In genomic region chr11:99325807-99326206, GRCh38 we compare ENCODE assay signal across 14 cellular contexts.
DNase-seq lines count a peak whose midpoint lies in the region; ATAC-seq and TF ChIP-seq lines count a peak whose summit lies in the region.
"Had no signal": no experiment of that assay in that cellular context is flagged by ENCODE, and none has a peak within 500 bp of the region (broad histone marks: within the 10 kb centered on the region; RNA-seq: fewer than 3 reads in every experiment).

No MANE protein-coding gene starts in this region.

- peaks cover 5% of the 10 kb centered on the region for H3K4me1 ChIP-seq in foreskin keratinocyte
- H3K4me1 ChIP-seq: Peyer's patch had no signal

- no peak for TF ChIP-seq CTCF in foreskin keratinocyte (conservative IDR thresholded peaks at IDR 0.05)

- ATAC-seq in foreskin keratinocyte: peak; percentile 98

- DNase-seq in 8988T (peak; percentile 6), HS-27A (ENCODE audit: low read depth) (peak; percentile 49), SW480 (ENCODE audit: low spot score) (peak; percentile 0), foreskin keratinocyte (peak; percentile 75 to 89), NCI-H2171 treated with DMSO at 0.1 percent for 48 hours (lab: John Stamatoyannopoulos, UW) (no peak), midbrain (lab: John Stamatoyannopoulos, UW) (no peak), DMS53 treated with DMSO at 0.1 percent for 48 hours (lab: John Stamatoyannopoulos, UW; ENCODE audit: unreplicated experiment) (no peak), NK-92 (lab: John Stamatoyannopoulos, UW; ENCODE audit: unreplicated experiment) (no peak)
- DNase-seq: activated CD4-positive, alpha-beta T cell treated with anti-CD3 and anti-CD28 coated beads, Interleukin-2, amount 10 ng/mL, durations not matched to agents 24 days and 14 days; activated naive CD4-positive, alpha-beta T cell treated with anti-CD3 and anti-CD28 coated beads, Interleukin-2, amount 50 U/mL, for 16 hours; endodermal cell; NCI-H187; nucleus accumbens; Peyer's patch had no signal

- H3K27me3 ChIP-seq in foreskin keratinocyte: no peaks in the 10 kb centered on the region
- H3K27me3 ChIP-seq: Peyer's patch had no signal

- H3K27ac ChIP-seq in foreskin keratinocyte: peak overlapping the region; percentile 70
- H3K27ac ChIP-seq: Peyer's patch had no signal

Comparison
In these comparisons a context has a peak if more than half of its experiments do, and no peak if none do; other contexts are left out.
1. DNase-seq: peak in 8988T (single experiment), HS-27A (single experiment), SW480 (single experiment) and foreskin keratinocyte (2 of 2); none in NCI-H2171 treated with DMSO at 0.1 percent for 48 hours (single experiment), midbrain (single experiment), DMS53 treated with DMSO at 0.1 percent for 48 hours (single experiment) and NK-92 (single experiment).